Comparison of ENCODE assay signal across 22 cellular contexts in genomic region chr9:35711501-35712428, GRCh38. TPM values are rescaled to one million over a fixed set of nuclear protein-coding genes. Genes with fewer than 3 reads are reported as not detected.
DNase-seq lines count a peak whose midpoint lies in the region; ATAC-seq and TF ChIP-seq lines count a peak whose summit lies in the region.
"Had no signal": no experiment of that assay in that cellular context is flagged by ENCODE, and none has a peak within 500 bp of the region (broad histone marks: within the 10 kb centered on the region; RNA-seq: fewer than 3 reads in every experiment).

No MANE protein-coding gene starts in this region.

- H3K4me1 ChIP-seq in GM23338 (ENCODE audit: insufficient read depth): no peaks in the 10 kb centered on the region
- no peaks in the 10 kb centered on the region for H3K4me1 ChIP-seq in breast epithelium
- H3K4me1 ChIP-seq: A549, SJCRH30 had no signal

- no peak overlapping the region for H3K27ac Mint-ChIP-seq in activated T-cell treated with anti-CD3 and anti-CD28 coated beads, Interleukin-2, amount 50 U/mL, for 72 hours
- peak overlapping the region; percentile 73 for H3K27ac Mint-ChIP-seq in GM23338

- ATAC-seq in activated T-cell treated with anti-CD3 and anti-CD28 coated beads, Interleukin-2, amount 50 U/mL, for 72 hours (replicated peaks in 1 of 2): peak; percentile 22 to 62
- no peak for ATAC-seq in GM23338
- no peak for ATAC-seq in esophagus mucosa

- H3K27ac ChIP-seq in GM23338 (ENCODE audit: low read depth): no peak overlapping the region
- H3K27ac ChIP-seq in breast epithelium: peak overlapping the region; percentile 28 to 73
- H3K27ac ChIP-seq: A549, SJCRH30 had no signal

- DNase-seq in activated T-cell treated with anti-CD3 and anti-CD28 coated beads, Interleukin-2, amount 50 U/mL, for 72 hours: no peak
- DNase-seq in activated T-cell treated with anti-CD3 and anti-CD28 coated beads, Interleukin-2, amount 50 U/mL, for 1 hour: no peak
- no peak for DNase-seq in GM23338 (ENCODE audit: low spot score)
- peak; percentile 74 to 77 for DNase-seq in breast epithelium (ENCODE audit: low spot score in 2 of 2)
- peak; percentile 40 for DNase-seq in posterior vena cava (ENCODE audit: low spot score)
- no peak for DNase-seq in D341Med (ENCODE audit: low spot score)
- DNase-seq in activated CD8-positive, alpha-beta memory T cell treated with anti-CD3 and anti-CD28 coated beads, Interleukin-2, amount 50 U/mL, for 4 hours: no peak
- DNase-seq: activated CD4-positive, CD25-positive, alpha-beta regulatory T cell treated with anti-CD3 and anti-CD28 coated beads, Interleukin-2, amount 50 U/mL, for 72 hours; activated T-cell treated with anti-CD3 and anti-CD28 coated beads, Interleukin-2, amount 50 U/mL, for 4 hours; central memory CD4-positive, alpha-beta T cell; DMS79 treated with DMSO at 0.1 percent for 48 hours; effector memory CD4-positive, alpha-beta T cell; hypothalamus; kidney glomerular epithelial cell; MG63; NCI-H1930; NCI-H510A; posterior cingulate gyrus; SJCRH30; stomach had no signal

- H3K9me3 Mint-ChIP-seq in activated T-cell treated with anti-CD3 and anti-CD28 coated beads, Interleukin-2, amount 50 U/mL, for 72 hours: no peaks in the 10 kb centered on the region
- H3K9me3 Mint-ChIP-seq in GM23338: no peaks in the 10 kb centered on the region
- H3K9me3 Mint-ChIP-seq: activated T-cell treated with anti-CD3 and anti-CD28 coated beads, Interleukin-2, amount 50 U/mL, for 4 hours had no signal

- no peak overlapping the region for H3K4me3 ChIP-seq in GM23338
- no peak overlapping the region for H3K4me3 ChIP-seq in breast epithelium
- H3K4me3 ChIP-seq: A549, MG63, SJCRH30, stomach had no signal

- H3K36me3 ChIP-seq in GM23338 (ENCODE audit: insufficient read depth) (peaks cover 51% of the 10 kb centered on the region), breast epithelium (peaks cover 20% of the 10 kb centered on the region)

- no peaks in the 10 kb centered on the region for H3K9me2 ChIP-seq in GM23338 (ENCODE audit: insufficient read depth)

- H3F3A ChIP-seq in GM23338 (replicated peaks; ENCODE audit: low read depth): 0 out of 2 replicates have a peak, but pooled peaks cover 3% of the 10 kb centered on the region

- no peak overlapping the region for H3K4me3 Mint-ChIP-seq in activated T-cell treated with anti-CD3 and anti-CD28 coated beads, Interleukin-2, amount 50 U/mL, for 72 hours
- H3K4me3 Mint-ChIP-seq in GM23338: no peak overlapping the region
- H3K4me3 Mint-ChIP-seq: activated T-cell treated with anti-CD3 and anti-CD28 coated beads, Interleukin-2, amount 50 U/mL, for 4 hours had no signal

- H2AFZ ChIP-seq in GM23338: no peak overlapping the region

- no peaks in the 10 kb centered on the region for H3K27me3 Mint-ChIP-seq in activated T-cell treated with anti-CD3 and anti-CD28 coated beads, Interleukin-2, amount 50 U/mL, for 72 hours (ENCODE audit: low read depth)
- H3K27me3 Mint-ChIP-seq in GM23338 (ENCODE audit: insufficient read depth, low read depth, poor library complexity): peaks cover 6% of the 10 kb centered on the region

- peaks cover 9% of the 10 kb centered on the region for H3K4me1 Mint-ChIP-seq in activated T-cell treated with anti-CD3 and anti-CD28 coated beads, Interleukin-2, amount 50 U/mL, for 72 hours (ENCODE audit: low read depth)
- peaks cover 4% of the 10 kb centered on the region; the same call in 2 of the 3 replicates for H3K4me1 Mint-ChIP-seq in GM23338

- TF ChIP-seq POLR2A in breast epithelium (IDR thresholded peaks at IDR 0.05): no peak

- no peak overlapping the region for H3K4me2 ChIP-seq in GM23338
- H3K4me2 ChIP-seq: A549 had no signal

- H3K27me3 ChIP-seq in GM23338 (ENCODE audit: insufficient read depth) (no peaks in the 10 kb centered on the region), breast epithelium (no peaks in the 10 kb centered on the region)
- H3K27me3 ChIP-seq: MG63, SJCRH30, stomach had no signal

- no peaks in the 10 kb centered on the region for H3K9me3 ChIP-seq in breast epithelium
- H3K9me3 ChIP-seq: A549, MG63, SJCRH30, stomach had no signal

- H3K79me2 ChIP-seq in GM23338 (replicated peaks; ENCODE audit: insufficient read depth): no peaks in the 10 kb centered on the region

- H4K20me1 ChIP-seq in GM23338 (replicated peaks; ENCODE audit: insufficient read depth): peaks cover 6% of the 10 kb centered on the region

- no peak for TF ChIP-seq CTCF in GM23338 (conservative IDR thresholded peaks at IDR 0.05; ENCODE audit: low read depth in 2 of 2)
- TF ChIP-seq CTCF in breast epithelium (IDR thresholded peaks at IDR 0.05): no peak

- intact Hi-C loops in breast epithelium (cut with DNase I; ENCODE audit: low total_unique reads): no loop called here
- intact Hi-C loops in posterior vena cava (cut with DNase I): no loop called here

- peaks cover 21 to 35% of the 10 kb centered on the region in 2 donors for H3K36me3 Mint-ChIP-seq in activated T-cell treated with anti-CD3 and anti-CD28 coated beads, Interleukin-2, amount 50 U/mL, for 72 hours (ENCODE audit: insufficient read depth in 2 of 2)
- peaks cover 82% of the 10 kb centered on the region for H3K36me3 Mint-ChIP-seq in GM23338 (ENCODE audit: low read depth)

TF ChIP-seq in GM23338, 12 proteins besides CTCF, POLR2A, EP300 and RAD21 (continues in another document):
- TF ChIP-seq ZNF114 (CRISPR knock-in tag; IDR thresholded peaks at IDR 0.05) (no peak), EZH2phosphoT487 (IDR thresholded peaks at IDR 0.05; ENCODE audit: unreplicated experiment) (no peak)
- TF ChIP-seq, protein P1, sequence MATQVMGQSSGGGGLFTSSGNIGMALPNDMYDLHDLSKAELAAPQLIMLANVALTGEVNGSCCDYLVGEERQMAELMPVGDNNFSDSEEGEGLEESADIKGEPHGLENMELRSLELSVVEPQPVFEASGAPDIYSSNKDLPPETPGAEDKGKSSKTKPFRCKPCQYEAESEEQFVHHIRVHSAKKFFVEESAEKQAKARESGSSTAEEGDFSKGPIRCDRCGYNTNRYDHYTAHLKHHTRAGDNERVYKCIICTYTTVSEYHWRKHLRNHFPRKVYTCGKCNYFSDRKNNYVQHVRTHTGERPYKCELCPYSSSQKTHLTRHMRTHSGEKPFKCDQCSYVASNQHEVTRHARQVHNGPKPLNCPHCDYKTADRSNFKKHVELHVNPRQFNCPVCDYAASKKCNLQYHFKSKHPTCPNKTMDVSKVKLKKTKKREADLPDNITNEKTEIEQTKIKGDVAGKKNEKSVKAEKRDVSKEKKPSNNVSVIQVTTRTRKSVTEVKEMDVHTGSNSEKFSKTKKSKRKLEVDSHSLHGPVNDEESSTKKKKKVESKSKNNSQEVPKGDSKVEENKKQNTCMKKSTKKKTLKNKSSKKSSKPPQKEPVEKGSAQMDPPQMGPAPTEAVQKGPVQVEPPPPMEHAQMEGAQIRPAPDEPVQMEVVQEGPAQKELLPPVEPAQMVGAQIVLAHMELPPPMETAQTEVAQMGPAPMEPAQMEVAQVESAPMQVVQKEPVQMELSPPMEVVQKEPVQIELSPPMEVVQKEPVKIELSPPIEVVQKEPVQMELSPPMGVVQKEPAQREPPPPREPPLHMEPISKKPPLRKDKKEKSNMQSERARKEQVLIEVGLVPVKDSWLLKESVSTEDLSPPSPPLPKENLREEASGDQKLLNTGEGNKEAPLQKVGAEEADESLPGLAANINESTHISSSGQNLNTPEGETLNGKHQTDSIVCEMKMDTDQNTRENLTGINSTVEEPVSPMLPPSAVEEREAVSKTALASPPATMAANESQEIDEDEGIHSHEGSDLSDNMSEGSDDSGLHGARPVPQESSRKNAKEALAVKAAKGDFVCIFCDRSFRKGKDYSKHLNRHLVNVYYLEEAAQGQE (IDR thresholded peaks at IDR 0.05; ENCODE audit: unreplicated experiment): no peak
- TF ChIP-seq, protein P2, sequence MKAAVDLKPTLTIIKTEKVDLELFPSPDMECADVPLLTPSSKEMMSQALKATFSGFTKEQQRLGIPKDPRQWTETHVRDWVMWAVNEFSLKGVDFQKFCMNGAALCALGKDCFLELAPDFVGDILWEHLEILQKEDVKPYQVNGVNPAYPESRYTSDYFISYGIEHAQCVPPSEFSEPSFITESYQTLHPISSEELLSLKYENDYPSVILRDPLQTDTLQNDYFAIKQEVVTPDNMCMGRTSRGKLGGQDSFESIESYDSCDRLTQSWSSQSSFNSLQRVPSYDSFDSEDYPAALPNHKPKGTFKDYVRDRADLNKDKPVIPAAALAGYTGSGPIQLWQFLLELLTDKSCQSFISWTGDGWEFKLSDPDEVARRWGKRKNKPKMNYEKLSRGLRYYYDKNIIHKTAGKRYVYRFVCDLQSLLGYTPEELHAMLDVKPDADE (IDR thresholded peaks at IDR 0.05): no peak

RNA-seq across cellular contexts. Expression of gene TLN1, which starts 20.2 kb away (rescaled TPM):
- 100 to 1,000 TPM; 200 to 235 TPM for total RNA-seq in activated T-cell treated with anti-CD3 and anti-CD28 coated beads, Interleukin-2, amount 50 U/mL, for 72 hours
- total RNA-seq in GM23338 (2014; rRNA removed; shearing (Covaris generic)): 116 and 120 TPM in 2 replicates
- polyA plus RNA-seq in GM23338 (2016; fragmentation: Nextera tagmentation; extraction: Ambion mirVana): 21.5 and 26.0 TPM in 2 replicates
- total RNA-seq in breast epithelium (100 to 1,000 TPM; 163 to 497 (median 215) TPM), posterior vena cava (100 to 1,000 TPM; 816 to 836 TPM), esophagus mucosa (84.6 TPM)

RNA-seq across cellular contexts. Expression of gene CREB3, which starts 20.7 kb away (rescaled TPM):
- total RNA-seq in activated T-cell treated with anti-CD3 and anti-CD28 coated beads, Interleukin-2, amount 50 U/mL, for 72 hours: 10 to 100 TPM; 30.7 to 33.1 TPM
- total RNA-seq in GM23338 (2014; rRNA removed; shearing (Covaris generic)): 24.9 and 32.4 TPM in 2 replicates
- 19.2 and 20.3 TPM in 2 replicates for polyA plus RNA-seq in GM23338 (2016; fragmentation: Nextera tagmentation; extraction: Ambion mirVana)
- 10 to 100 TPM; 46.4 to 49.9 (median 47.2) TPM for total RNA-seq in breast epithelium
- total RNA-seq in posterior vena cava: 10 to 100 TPM; 41.7 to 53.0 TPM
- 15.1 TPM for total RNA-seq in esophagus mucosa

RNA-seq across cellular contexts. Expression of gene TPM2, which starts 22.0 kb away (rescaled TPM):
- 1 to 10 TPM; 5.4 to 7.8 TPM for total RNA-seq in activated T-cell treated with anti-CD3 and anti-CD28 coated beads, Interleukin-2, amount 50 U/mL, for 72 hours
- total RNA-seq in GM23338 (2014; rRNA removed; shearing (Covaris generic)): 116 and 141 TPM in 2 replicates
- 488 and 540 TPM in 2 replicates for polyA plus RNA-seq in GM23338 (2016; fragmentation: Nextera tagmentation; extraction: Ambion mirVana)
- total RNA-seq in breast epithelium (100 to 1,000 TPM; 143 to 402 (median 258) TPM), posterior vena cava (1,000 to 10,000 TPM; 2,096 to 3,529 TPM), esophagus mucosa (31.2 TPM)

RNA-seq across cellular contexts. Expression of gene GBA2, which starts 37.3 kb away (rescaled TPM):
- 10 to 100 TPM; 37.7 to 38.4 TPM for total RNA-seq in activated T-cell treated with anti-CD3 and anti-CD28 coated beads, Interleukin-2, amount 50 U/mL, for 72 hours
- total RNA-seq in GM23338 (2014; rRNA removed; shearing (Covaris generic)): 80.1 and 80.2 TPM in 2 replicates
- polyA plus RNA-seq in GM23338 (2016; fragmentation: Nextera tagmentation; extraction: Ambion mirVana): 32.1 and 32.8 TPM in 2 replicates
- total RNA-seq in breast epithelium: 10 to 100 TPM; 44.5 to 63.8 (median 57.0) TPM
- 10 to 100 TPM; 50.1 to 57.7 TPM for total RNA-seq in posterior vena cava
- 20.9 TPM for total RNA-seq in esophagus mucosa

RNA-seq across cellular contexts. Expression of gene RGP1, which starts 37.3 kb away (rescaled TPM):
- total RNA-seq in activated T-cell treated with anti-CD3 and anti-CD28 coated beads, Interleukin-2, amount 50 U/mL, for 72 hours: 10 to 100 TPM; 32.5 TPM
- 12.9 and 16.0 TPM in 2 replicates for total RNA-seq in GM23338 (2014; rRNA removed; shearing (Covaris generic))
- 2.7 and 2.8 TPM in 2 replicates for polyA plus RNA-seq in GM23338 (2016; fragmentation: Nextera tagmentation; extraction: Ambion mirVana)
- total RNA-seq in breast epithelium (10 to 100 TPM; 16.7 to 20.1 (median 17.4) TPM), posterior vena cava (10 to 100 TPM; 27.8 to 29.5 TPM), esophagus mucosa (17.4 TPM)

Comparison
In these comparisons a context has a peak if more than half of its experiments do, and no peak if none do; other contexts are left out.
1. ATAC-seq: peak in activated T-cell treated with anti-CD3 and anti-CD28 coated beads, Interleukin-2, amount 50 U/mL, for 72 hours (2 of 2); none in GM23338 (single experiment) and esophagus mucosa (single experiment).
2. DNase-seq: peak in breast epithelium (2 of 2) and posterior vena cava (single experiment); none in activated T-cell treated with anti-CD3 and anti-CD28 coated beads, Interleukin-2, amount 50 U/mL, for 72 hours (0 of 2), activated T-cell treated with anti-CD3 and anti-CD28 coated beads, Interleukin-2, amount 50 U/mL, for 1 hour (single experiment), GM23338 (single experiment), D341Med (single experiment) and activated CD8-positive, alpha-beta memory T cell treated with anti-CD3 and anti-CD28 coated beads, Interleukin-2, amount 50 U/mL, for 4 hours (single experiment).
3. RNA of gene TPM2, which starts 22.0 kb away (total RNA-seq): 2,096 to 3,529 TPM in posterior vena cava; 143 to 402 TPM in breast epithelium, 116 to 141 TPM in GM23338, 31.2 TPM in esophagus mucosa (single experiment) and 5.4 to 7.8 TPM in activated T-cell treated with anti-CD3 and anti-CD28 coated beads, Interleukin-2, amount 50 U/mL, for 72 hours; every median in the first group is over 4 times any median in the second.